18 cellular contexts compared by ENCODE assay signal in the genomic region with DNA sequence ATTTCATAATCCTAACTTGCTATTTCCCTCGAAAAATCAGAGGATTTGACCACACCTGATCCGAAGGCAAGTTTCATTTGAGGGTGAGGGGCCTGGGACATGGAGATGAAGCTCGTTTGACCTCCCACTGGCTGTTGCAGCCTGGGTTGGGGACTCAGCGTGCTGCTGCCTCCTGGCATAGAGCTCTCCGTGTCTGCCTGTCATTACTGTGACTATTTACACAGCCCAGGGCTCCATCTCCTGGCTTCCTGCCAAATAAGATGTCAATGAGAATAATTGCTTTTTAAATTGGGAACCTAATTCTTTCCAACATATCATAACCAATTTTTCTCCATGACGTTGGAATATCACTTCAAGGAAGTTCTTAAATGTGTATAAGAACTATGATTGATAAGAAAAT.
A peak's percentile ranks its signal among the peaks of the same experiment; 100 is the strongest.
DNase-seq lines count a peak whose midpoint lies in the region; ATAC-seq, FAIRE-seq and TF ChIP-seq lines count a peak whose summit lies in the region.
"Had no signal": no experiment of that assay in that cellular context is flagged by ENCODE, and none has a peak within 500 bp of the region (broad histone marks: within the 10 kb centered on the region; RNA-seq: fewer than 3 reads in every experiment).

No MANE protein-coding gene starts in this region.

- no peak for FAIRE-seq in K562 (lab: Jason Lieb, UNC)
- no peak for FAIRE-seq in kidney (lab: Jason Lieb, UNC)
- FAIRE-seq: HepG2 had no signal

- POLR2A ChIA-PET in K562 (lab: Yijun Ruan, JAX) = interaction anchor here (0.5 kb wide), 1 partner anchor 10 kb away, joined by 3 read pairs; no protein-coding TSS in a partner anchor

- TF ChIP-seq RAD21 in K562 (CRISPR knock-in tag; conservative IDR thresholded peaks at IDR 0.05 in 1 of 2, IDR thresholded peaks at IDR 0.05 in 1 of 2) = no peak

- 0% methylated on average over 6 of the region's 6 CpGs for WGBS in K562 (ENCODE audit: insufficient coverage, low coverage, missing lambda C conversion rate)

- no peaks in the 10 kb centered on the region for H3K79me2 ChIP-seq in K562 (ENCODE audit: control insufficient read depth, insufficient read depth, low read length)

- H3K4me1 ChIP-seq in K562 (replicated peaks in 1 of 2; ENCODE audit: control insufficient read depth in 2 of 2, insufficient read depth in 2 of 2, low read length in 2 of 2) (no peaks in the 10 kb centered on the region), kidney (ENCODE audit: control insufficient read depth in 1 of 2, insufficient read depth in 1 of 2, low read depth in 1 of 2, low read length in 2 of 2) (no peaks in the 10 kb centered on the region)
- H3K4me1 ChIP-seq: psoas muscle, suprapubic skin had no signal

- H3K27me3 ChIP-seq in K562 (ENCODE audit: control insufficient read depth in 2 of 2, insufficient read depth in 2 of 2, low read length in 2 of 2) = peaks cover 0 to 4% of the 10 kb centered on the region in 2 experiments; a peak in 2 of 5 replicates
- H3K27me3 ChIP-seq: suprapubic skin had no signal

- TF ChIP-seq CTCF in K562 (IDR thresholded peaks at IDR 0.05 in 2 of 3, conservative IDR thresholded peaks at IDR 0.05 in 1 of 3; ENCODE audit: insufficient read depth in 2 of 3, low read depth in 1 of 3, low read length in 3 of 3) = no peak
- no peak for TF ChIP-seq CTCF in GM20000 (IDR thresholded peaks at IDR 0.05; ENCODE audit: extremely low read depth, missing control alignments)
- TF ChIP-seq CTCF in kidney (IDR thresholded peaks at IDR 0.05; ENCODE audit: borderline replicate concordance, extremely low read depth, insufficient read depth) = no peak

- H3K36me3 ChIP-seq in K562 (ENCODE audit: control insufficient read depth, insufficient read depth, low read length) = no peaks in the 10 kb centered on the region
- no peaks in the 10 kb centered on the region for H3K36me3 ChIP-seq in kidney (ENCODE audit: control insufficient read depth in 1 of 2, insufficient read depth in 2 of 2, low read length in 2 of 2)
- H3K36me3 ChIP-seq: suprapubic skin had no signal

- DNase-seq in DMS153 (lab: John Stamatoyannopoulos, UW) (peak; percentile 90), LoVo (ENCODE audit: low spot score) (peak; percentile 17), NCI-H345 treated with DMSO at 0.1 percent for 48 hours (lab: John Stamatoyannopoulos, UW; ENCODE audit: unreplicated experiment) (peak; percentile 88), K562 (ENCODE audit: extremely low read depth in 1 of 4, low spot score in 3 of 4) (no peak), GM20000 (ENCODE audit: low spot score) (no peak), CD1c-positive myeloid dendritic cell (ENCODE audit: extremely low spot score) (no peak), kidney (no peak)
- DNase-seq: activated CD4-positive, alpha-beta T cell treated with anti-CD3 and anti-CD28 coated beads for 4 hours; effector memory CD4-positive, alpha-beta T cell; MV-4-11; naive thymus-derived CD8-positive, alpha-beta T cell; PC-9; psoas muscle; T-helper 1 cell had no signal

- H3K9me3 ChIP-seq in K562 (replicated peaks; ENCODE audit: control insufficient read depth, insufficient read depth, low read depth, low read length) (no peaks in the 10 kb centered on the region), kidney (ENCODE audit: control insufficient read depth in 1 of 2, low read length in 2 of 2) (no peaks in the 10 kb centered on the region)
- H3K9me3 ChIP-seq: psoas muscle, suprapubic skin had no signal

- no peak overlapping the region for H3K4me2 ChIP-seq in K562 (ENCODE audit: insufficient read depth, low read length)
- H3K4me2 ChIP-seq: PC-9 had no signal

- TF ChIP-seq EP300 in K562 (IDR thresholded peaks at IDR 0.05; ENCODE audit: low read length) = no peak

- no peak overlapping the region for H2AFZ ChIP-seq in K562 (ENCODE audit: low read depth, low read length)
- H2AFZ ChIP-seq: PC-9 had no signal

- H3K27ac ChIP-seq in K562 (ENCODE audit: extremely low read depth, low read depth, low read length) (no peak overlapping the region), kidney (ENCODE audit: low read depth in 2 of 2, low read length in 2 of 2) (no peak overlapping the region)
- H3K27ac ChIP-seq: PC-9, psoas muscle, suprapubic skin had no signal

- H3K9me1 ChIP-seq in K562 (ENCODE audit: control insufficient read depth, insufficient read depth, low read length) = no peaks in the 10 kb centered on the region

- in situ Hi-C loops in K562 (cut with MboI) = no loop called here

- H3K4me3 ChIP-seq in K562 (no peak overlapping the region), kidney (ENCODE audit: low read length in 2 of 2) (no peak overlapping the region)
- H3K4me3 ChIP-seq: lung, PC-9, psoas muscle, suprapubic skin had no signal

- H3K9ac ChIP-seq in K562 (ENCODE audit: insufficient read depth in 1 of 2, low read depth in 2 of 2, low read length in 2 of 2) (no peak overlapping the region), kidney (ENCODE audit: low read length in 2 of 2) (no peak overlapping the region)

- CTCF ChIA-PET in K562 (lab: Yijun Ruan, JAX; ENCODE audit: low intra/inter-chr PET ratio) = no interaction called here

- no TSS peak for BruUV-seq in K562 (replicated peaks; lab: Mats Ljungman, UMichigan)

- ATAC-seq in K562 (no peak), GM18520 (IDR thresholded peaks at IDR 0.05; ENCODE audit: unreplicated experiment) (no peak)
- ATAC-seq: HepG2; naive thymus-derived CD8-positive, alpha-beta T cell; psoas muscle had no signal

- intact Hi-C loops in K562 (cut with micrococcal nuclease) (no loop called here), kidney (cut with DNase I) (no loop called here)

- H4K20me1 ChIP-seq in K562 (replicated peaks; ENCODE audit: control insufficient read depth, insufficient read depth, low read length) = no peaks in the 10 kb centered on the region

- TF ChIP-seq POLR2A in K562 (conservative IDR thresholded peaks at IDR 0.05) = no peak

TF ChIP-seq in K562, 482 proteins besides CTCF, POLR2A, EP300 and RAD21:
- TF ChIP-seq NFIX (CRISPR knock-in tag; IDR thresholded peaks at IDR 0.05; ENCODE audit: low read depth) = peak; percentile 45; the same call in 1 of the 2 replicates
- peak; percentile 84 for TF ChIP-seq NFIC (IDR thresholded peaks at IDR 0.05)
- TF ChIP-seq, protein P1, sequence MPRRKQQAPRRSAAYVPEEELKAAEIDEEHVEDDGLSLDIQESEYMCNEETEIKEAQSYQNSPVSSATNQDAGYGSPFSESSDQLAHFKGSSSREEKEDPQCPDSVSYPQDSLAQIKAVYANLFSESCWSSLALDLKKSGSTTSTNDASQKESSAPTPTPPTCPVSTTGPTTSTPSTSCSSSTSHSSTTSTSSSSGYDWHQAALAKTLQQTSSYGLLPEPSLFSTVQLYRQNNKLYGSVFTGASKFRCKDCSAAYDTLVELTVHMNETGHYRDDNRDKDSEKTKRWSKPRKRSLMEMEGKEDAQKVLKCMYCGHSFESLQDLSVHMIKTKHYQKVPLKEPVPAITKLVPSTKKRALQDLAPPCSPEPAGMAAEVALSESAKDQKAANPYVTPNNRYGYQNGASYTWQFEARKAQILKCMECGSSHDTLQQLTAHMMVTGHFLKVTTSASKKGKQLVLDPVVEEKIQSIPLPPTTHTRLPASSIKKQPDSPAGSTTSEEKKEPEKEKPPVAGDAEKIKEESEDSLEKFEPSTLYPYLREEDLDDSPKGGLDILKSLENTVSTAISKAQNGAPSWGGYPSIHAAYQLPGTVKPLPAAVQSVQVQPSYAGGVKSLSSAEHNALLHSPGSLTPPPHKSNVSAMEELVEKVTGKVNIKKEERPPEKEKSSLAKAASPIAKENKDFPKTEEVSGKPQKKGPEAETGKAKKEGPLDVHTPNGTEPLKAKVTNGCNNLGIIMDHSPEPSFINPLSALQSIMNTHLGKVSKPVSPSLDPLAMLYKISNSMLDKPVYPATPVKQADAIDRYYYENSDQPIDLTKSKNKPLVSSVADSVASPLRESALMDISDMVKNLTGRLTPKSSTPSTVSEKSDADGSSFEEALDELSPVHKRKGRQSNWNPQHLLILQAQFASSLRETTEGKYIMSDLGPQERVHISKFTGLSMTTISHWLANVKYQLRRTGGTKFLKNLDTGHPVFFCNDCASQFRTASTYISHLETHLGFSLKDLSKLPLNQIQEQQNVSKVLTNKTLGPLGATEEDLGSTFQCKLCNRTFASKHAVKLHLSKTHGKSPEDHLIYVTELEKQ (CRISPR knock-in tag; IDR thresholded peaks at IDR 0.05) = no peak

Comparison
In these comparisons a context has a peak if more than half of its experiments do, and no peak if none do; other contexts are left out.
1. DNase-seq: peak in DMS153 (single experiment), LoVo (single experiment) and NCI-H345 treated with DMSO at 0.1 percent for 48 hours (single experiment); none in K562 (0 of 4), GM20000 (single experiment), CD1c-positive myeloid dendritic cell (single experiment) and kidney (single experiment).